In the genomic region with DNA sequence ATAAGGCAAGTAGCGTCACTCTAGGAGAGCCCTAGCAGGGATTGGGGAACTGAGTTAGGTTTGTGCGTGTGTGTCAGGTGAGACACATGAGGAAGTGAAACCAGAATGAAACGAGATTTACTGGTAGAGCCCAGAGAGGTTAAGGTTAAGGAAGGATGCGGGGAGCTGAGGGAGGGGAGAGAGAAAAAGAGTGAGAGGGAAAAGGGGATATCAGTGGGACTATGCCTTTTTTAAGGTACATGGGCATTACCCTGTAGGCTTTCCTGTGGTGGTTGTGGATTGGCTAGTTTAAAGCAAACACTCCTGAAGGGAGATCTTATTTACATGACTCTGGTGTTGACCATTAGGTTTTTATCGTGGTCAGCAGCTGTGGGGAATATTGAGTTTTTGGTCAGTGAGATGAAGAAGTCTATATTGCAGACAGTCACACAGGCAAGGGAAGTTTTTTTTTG, we compare ENCODE assay signal across 10 cellular contexts. TPM values are rescaled to one million over a fixed set of nuclear protein-coding genes. Genes with fewer than 3 reads are reported as not detected.
DNase-seq lines count a peak whose midpoint lies in the region; ATAC-seq and TF ChIP-seq lines count a peak whose summit lies in the region.
"Had no signal": no experiment of that assay in that cellular context is flagged by ENCODE, and none has a peak within 500 bp of the region (broad histone marks: within the 10 kb centered on the region; RNA-seq: fewer than 3 reads in every experiment).

No MANE protein-coding gene starts in this region.

- CTCF ChIA-PET in activated naive CD4-positive, alpha-beta T cell treated with anti-CD3 and anti-CD28 coated beads for 36 hours (lab: Charles Lee), result interaction anchor here (1.1 to 3.0 kb wide), 3 partner anchors 12 to 15 kb away, joined by 3 to 12 read pairs (median 11); no protein-coding TSS in a partner anchor
- CTCF ChIA-PET in activated naive CD4-positive, alpha-beta T cell treated with anti-CD3 and anti-CD28 coated beads, Interleukin-2, amount 10 ng/mL, durations not matched to agents 7 days and 5 days (lab: Charles Lee), result no interaction called here

- no peaks in the 10 kb centered on the region for H3K27me3 Mint-ChIP-seq in activated naive CD4-positive, alpha-beta T cell treated with anti-CD3 and anti-CD28 coated beads for 36 hours (ENCODE audit: low read depth)
- H3K27me3 Mint-ChIP-seq in activated naive CD4-positive, alpha-beta T cell treated with anti-CD3 and anti-CD28 coated beads, Interleukin-2, amount 10 ng/mL, durations not matched to agents 7 days and 5 days, result no peaks in the 10 kb centered on the region
- no peaks in the 10 kb centered on the region for H3K27me3 Mint-ChIP-seq in stimulated activated naive CD8-positive, alpha-beta T cell treated with anti-CD3 and anti-CD28 coated beads, Interleukin-15, Interleukin-2, amounts not matched to agents 100 ng/mL and 50 ng/mL, for 24 hours

- no peaks in the 10 kb centered on the region for H3K27me3 ChIP-seq in vagina
- H3K27me3 ChIP-seq in uterus, result no peaks in the 10 kb centered on the region
- H3K27me3 ChIP-seq: body of pancreas had no signal

- TF ChIP-seq CTCF in vagina (IDR thresholded peaks at IDR 0.05) (no peak), uterus (IDR thresholded peaks at IDR 0.05) (no peak)

- H3K9me3 ChIP-seq in vagina (no peaks in the 10 kb centered on the region), uterus (no peaks in the 10 kb centered on the region)
- H3K9me3 ChIP-seq: body of pancreas had no signal

- peak; percentile 23 for DNase-seq in activated naive CD4-positive, alpha-beta T cell treated with anti-CD3 and anti-CD28 coated beads for 36 hours
- DNase-seq in activated naive CD4-positive, alpha-beta T cell treated with anti-CD3 and anti-CD28 coated beads, Interleukin-2, amount 10 ng/mL, durations not matched to agents 7 days and 5 days, result no peak
- DNase-seq in OCI-M1 (lab: John Stamatoyannopoulos, UW) (peak; percentile 60), vagina (ENCODE audit: extremely low spot score in 2 of 2) (no peak), NCI-H2171 (lab: John Stamatoyannopoulos, UW) (no peak), uterus (no peak)
- DNase-seq: body of pancreas, NCI-H226 had no signal

- H3K36me3 ChIP-seq in vagina, result no peaks in the 10 kb centered on the region
- no peaks in the 10 kb centered on the region for H3K36me3 ChIP-seq in uterus

- H3K4me1 ChIP-seq in vagina (peaks cover 47% of the 10 kb centered on the region), uterus (peaks cover 0 to 14% of the 10 kb centered on the region in 2 donors)

- no peak overlapping the region for H3K4me3 ChIP-seq in vagina
- no peak overlapping the region for H3K4me3 ChIP-seq in uterus
- H3K4me3 ChIP-seq: body of pancreas had no signal

- peaks cover 5% of the 10 kb centered on the region for H3K9me3 Mint-ChIP-seq in activated naive CD4-positive, alpha-beta T cell treated with anti-CD3 and anti-CD28 coated beads for 36 hours
- H3K9me3 Mint-ChIP-seq in activated naive CD4-positive, alpha-beta T cell treated with anti-CD3 and anti-CD28 coated beads, Interleukin-2, amount 10 ng/mL, durations not matched to agents 7 days and 5 days, result peaks cover 7% of the 10 kb centered on the region
- H3K9me3 Mint-ChIP-seq in stimulated activated naive CD8-positive, alpha-beta T cell treated with anti-CD3 and anti-CD28 coated beads, Interleukin-15, Interleukin-2, amounts not matched to agents 100 ng/mL and 50 ng/mL, for 24 hours, result peaks cover 14% of the 10 kb centered on the region

- intact Hi-C loops in activated naive CD4-positive, alpha-beta T cell treated with anti-CD3 and anti-CD28 coated beads for 36 hours (cut with micrococcal nuclease), result loop anchor here (1.0 to 5.0 kb wide), 2 partner anchors 9 to 220 kb away; partner anchors contain the start of gene OSBPL8
- intact Hi-C loops in vagina (cut with DNase I) (no loop called here), uterus (cut with DNase I; ENCODE audit: low total_unique reads) (no loop called here)

- peak; percentile 100 for ATAC-seq in HG02938 (IDR thresholded peaks at IDR 0.05; ENCODE audit: unreplicated experiment)
- ATAC-seq: body of pancreas had no signal

- peak overlapping the region; percentile 60 for H3K27ac Mint-ChIP-seq in activated naive CD4-positive, alpha-beta T cell treated with anti-CD3 and anti-CD28 coated beads for 36 hours
- H3K27ac Mint-ChIP-seq in activated naive CD4-positive, alpha-beta T cell treated with anti-CD3 and anti-CD28 coated beads, Interleukin-2, amount 10 ng/mL, durations not matched to agents 7 days and 5 days, result no peak overlapping the region
- H3K27ac Mint-ChIP-seq in stimulated activated naive CD8-positive, alpha-beta T cell treated with anti-CD3 and anti-CD28 coated beads, Interleukin-15, Interleukin-2, amounts not matched to agents 100 ng/mL and 50 ng/mL, for 24 hours, result peak overlapping the region; percentile 54

- H3K4me1 Mint-ChIP-seq in activated naive CD4-positive, alpha-beta T cell treated with anti-CD3 and anti-CD28 coated beads for 36 hours (ENCODE audit: low read depth), result peaks cover 68% of the 10 kb centered on the region
- peaks cover 19% of the 10 kb centered on the region for H3K4me1 Mint-ChIP-seq in activated naive CD4-positive, alpha-beta T cell treated with anti-CD3 and anti-CD28 coated beads, Interleukin-2, amount 10 ng/mL, durations not matched to agents 7 days and 5 days
- peaks cover 70% of the 10 kb centered on the region for H3K4me1 Mint-ChIP-seq in stimulated activated naive CD8-positive, alpha-beta T cell treated with anti-CD3 and anti-CD28 coated beads, Interleukin-15, Interleukin-2, amounts not matched to agents 100 ng/mL and 50 ng/mL, for 24 hours (ENCODE audit: low read depth)

- no peak overlapping the region for H3K4me3 Mint-ChIP-seq in activated naive CD4-positive, alpha-beta T cell treated with anti-CD3 and anti-CD28 coated beads for 36 hours
- H3K4me3 Mint-ChIP-seq in activated naive CD4-positive, alpha-beta T cell treated with anti-CD3 and anti-CD28 coated beads, Interleukin-2, amount 10 ng/mL, durations not matched to agents 7 days and 5 days, result no peak overlapping the region
- peak overlapping the region; percentile 4 for H3K4me3 Mint-ChIP-seq in stimulated activated naive CD8-positive, alpha-beta T cell treated with anti-CD3 and anti-CD28 coated beads, Interleukin-15, Interleukin-2, amounts not matched to agents 100 ng/mL and 50 ng/mL, for 24 hours

- TF ChIP-seq POLR2A in vagina (IDR thresholded peaks at IDR 0.05) (no peak), uterus (IDR thresholded peaks at IDR 0.05) (no peak)

- H3K36me3 Mint-ChIP-seq in activated naive CD4-positive, alpha-beta T cell treated with anti-CD3 and anti-CD28 coated beads for 36 hours (ENCODE audit: low read depth), result peaks cover 16% of the 10 kb centered on the region
- peaks cover 33% of the 10 kb centered on the region for H3K36me3 Mint-ChIP-seq in activated naive CD4-positive, alpha-beta T cell treated with anti-CD3 and anti-CD28 coated beads, Interleukin-2, amount 10 ng/mL, durations not matched to agents 7 days and 5 days
- H3K36me3 Mint-ChIP-seq in stimulated activated naive CD8-positive, alpha-beta T cell treated with anti-CD3 and anti-CD28 coated beads, Interleukin-15, Interleukin-2, amounts not matched to agents 100 ng/mL and 50 ng/mL, for 24 hours (ENCODE audit: low read depth), result peaks cover 38% of the 10 kb centered on the region

- H3K27ac ChIP-seq in vagina (no peak overlapping the region), uterus (no peak overlapping the region)
- H3K27ac ChIP-seq: body of pancreas had no signal

RNA-seq across cellular contexts. Expression of gene ZDHHC17, which starts 13.9 kb away (rescaled TPM):
- 10 to 100 TPM; 19.1 to 22.2 TPM for total RNA-seq in activated naive CD4-positive, alpha-beta T cell treated with anti-CD3 and anti-CD28 coated beads for 36 hours
- 59.9 TPM for total RNA-seq in vagina
- total RNA-seq in uterus, result 100 to 1,000 TPM in 2 of 4 donors, 10 to 100 TPM in 2; 48.5 to 365 (median 102) TPM

Comparison
In these comparisons a context has a peak if more than half of its experiments do, and no peak if none do; other contexts are left out.
1. DNase-seq: peak in activated naive CD4-positive, alpha-beta T cell treated with anti-CD3 and anti-CD28 coated beads for 36 hours (single experiment) and OCI-M1 (single experiment); none in activated naive CD4-positive, alpha-beta T cell treated with anti-CD3 and anti-CD28 coated beads, Interleukin-2, amount 10 ng/mL, durations not matched to agents 7 days and 5 days (single experiment), vagina (0 of 2), NCI-H2171 (single experiment) and uterus (0 of 2).